ENCODE assay signal across 23 cellular contexts in the genomic region with DNA sequence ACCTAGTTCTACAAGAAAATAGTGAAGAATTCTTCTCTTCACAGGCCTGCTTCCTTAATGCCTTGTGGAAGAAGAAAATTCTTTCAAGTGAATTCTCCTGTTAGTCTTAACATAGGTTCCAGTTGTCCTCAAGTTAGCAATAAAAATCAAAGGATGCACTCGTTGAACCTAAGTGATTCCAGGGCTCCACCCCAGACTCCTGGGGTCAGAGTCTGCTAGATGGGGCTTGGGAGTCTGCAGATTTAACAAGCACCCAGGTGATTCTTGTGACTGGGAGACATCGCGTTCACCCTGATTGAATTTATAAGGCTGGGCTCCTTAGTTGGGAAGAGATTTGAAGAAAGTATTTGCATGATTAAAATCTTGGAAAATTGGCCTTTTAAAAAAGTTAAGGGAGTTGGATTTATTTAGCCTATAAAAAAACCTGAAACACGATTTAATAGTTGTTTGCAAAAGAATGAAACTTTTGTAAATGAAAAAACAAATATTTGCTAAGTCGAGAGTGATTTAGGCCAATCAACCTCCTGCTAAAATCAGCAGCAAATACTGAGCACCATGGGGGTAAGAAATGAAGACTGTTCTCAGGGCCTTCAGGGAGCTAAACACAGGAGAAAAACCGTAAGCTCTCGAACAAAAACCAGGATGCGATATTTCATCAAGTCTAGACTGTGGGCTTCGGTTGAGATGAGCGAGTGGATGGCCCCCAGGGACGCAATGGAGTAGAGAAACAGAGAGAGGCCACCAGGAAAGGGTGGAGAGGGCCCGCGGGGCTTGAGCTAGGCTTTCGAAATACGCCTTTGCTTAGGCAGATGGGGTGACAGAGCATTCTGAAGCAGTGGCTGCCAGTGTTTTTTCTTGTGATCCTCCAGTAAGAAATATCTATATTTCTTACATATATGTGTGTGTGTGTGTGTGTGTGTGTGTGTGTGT.
DNase-seq lines count a peak whose midpoint lies in the region; ATAC-seq and TF ChIP-seq lines count a peak whose summit lies in the region.
"Had no signal": no experiment of that assay in that cellular context is flagged by ENCODE, and none has a peak within 500 bp of the region (broad histone marks: within the 10 kb centered on the region; RNA-seq: fewer than 3 reads in every experiment).

No MANE protein-coding gene starts in this region.

- WGBS in endodermal cell (ENCODE audit: insufficient coverage in 1 of 2, insufficient read length in 1 of 2), 2 experiments: 88 to 92% methylated on average over 13 to 15 of the region's 15 CpGs

- H3K4me2 ChIP-seq in GM23338 (no peak overlapping the region), osteoblast (ENCODE audit: insufficient read depth, low read length) (no peak overlapping the region)

- H3K27me3 Mint-ChIP-seq in GM23338 (ENCODE audit: insufficient read depth, low read depth, poor library complexity): peaks cover 2% of the 10 kb centered on the region
- no peaks in the 10 kb centered on the region for H3K27me3 Mint-ChIP-seq in endodermal cell (ENCODE audit: insufficient read depth)
- no peaks in the 10 kb centered on the region for H3K27me3 Mint-ChIP-seq in osteocyte (ENCODE audit: unreplicated experiment)
- H3K27me3 Mint-ChIP-seq: activated T-helper 17 cell treated with anti-CD3 and anti-CD28 coated beads, Interleukin-2, amount 50 U/mL, for 72 hours had no signal

- H3K9me3 ChIP-seq in endodermal cell (ENCODE audit: control insufficient read depth, low read length) (no peaks in the 10 kb centered on the region), osteoblast (ENCODE audit: low read depth, low read length) (no peaks in the 10 kb centered on the region), tibial artery (no peaks in the 10 kb centered on the region)
- H3K9me3 ChIP-seq: lower lobe of right lung, MG63, prostate gland, SJSA1, testis had no signal

- H3K36me3 ChIP-seq in GM23338 (ENCODE audit: insufficient read depth): peaks cover 3% of the 10 kb centered on the region; the same call in 1 of the 2 replicates
- peaks cover 11% of the 10 kb centered on the region for H3K36me3 ChIP-seq in endodermal cell (ENCODE audit: control insufficient read depth, insufficient read depth, low read length)
- H3K36me3 ChIP-seq in osteoblast (ENCODE audit: insufficient read depth, low read length): peaks cover 16% of the 10 kb centered on the region
- no peaks in the 10 kb centered on the region for H3K36me3 ChIP-seq in tibial artery
- H3K36me3 ChIP-seq: lower lobe of right lung, prostate gland, SJSA1 had no signal

- H3K4me3 Mint-ChIP-seq in GM23338 (no peak overlapping the region), endodermal cell (no peak overlapping the region), osteocyte (ENCODE audit: unreplicated experiment) (no peak overlapping the region)
- H3K4me3 Mint-ChIP-seq: activated naive CD8-positive, alpha-beta T cell treated with anti-CD3 and anti-CD28 coated beads, Interleukin-2, amount 50 U/mL, for 24 hours; activated T-helper 17 cell treated with anti-CD3 and anti-CD28 coated beads, Interleukin-2, amount 50 U/mL, for 72 hours; naive thymus-derived CD4-positive, alpha-beta T cell had no signal

- H3K79me2 ChIP-seq in GM23338 (replicated peaks; ENCODE audit: insufficient read depth) (peaks cover 98% of the 10 kb centered on the region), osteoblast (ENCODE audit: insufficient read depth, low read length) (peaks cover 94% of the 10 kb centered on the region)

- H2AFZ ChIP-seq in GM23338 (no peak overlapping the region), osteoblast (ENCODE audit: low read length) (no peak overlapping the region)

- H3K27ac Mint-ChIP-seq in GM23338 (peak overlapping the region; percentile 5; the same call in 1 of the 2 replicates), endodermal cell (peak overlapping the region; percentile 24), osteocyte (ENCODE audit: unreplicated experiment) (no peak overlapping the region)
- H3K27ac Mint-ChIP-seq: activated naive CD8-positive, alpha-beta T cell treated with anti-CD3 and anti-CD28 coated beads, Interleukin-2, amount 50 U/mL, for 24 hours; activated T-helper 17 cell treated with anti-CD3 and anti-CD28 coated beads, Interleukin-2, amount 50 U/mL, for 72 hours; naive thymus-derived CD4-positive, alpha-beta T cell had no signal

- H3K4me1 Mint-ChIP-seq in GM23338 (peaks cover 15% of the 10 kb centered on the region; the same call in 2 of the 3 replicates), endodermal cell (no peaks in the 10 kb centered on the region), osteocyte (ENCODE audit: unreplicated experiment) (peaks cover 33% of the 10 kb centered on the region)
- H3K4me1 Mint-ChIP-seq: activated naive CD8-positive, alpha-beta T cell treated with anti-CD3 and anti-CD28 coated beads, Interleukin-2, amount 50 U/mL, for 24 hours; activated T-helper 17 cell treated with anti-CD3 and anti-CD28 coated beads, Interleukin-2, amount 50 U/mL, for 72 hours; naive thymus-derived CD4-positive, alpha-beta T cell had no signal

- H3K9me3 Mint-ChIP-seq in GM23338 (no peaks in the 10 kb centered on the region), endodermal cell (no peaks in the 10 kb centered on the region), osteocyte (ENCODE audit: unreplicated experiment) (no peaks in the 10 kb centered on the region)
- H3K9me3 Mint-ChIP-seq: activated naive CD8-positive, alpha-beta T cell treated with anti-CD3 and anti-CD28 coated beads, Interleukin-2, amount 50 U/mL, for 24 hours; activated T-helper 17 cell treated with anti-CD3 and anti-CD28 coated beads, Interleukin-2, amount 50 U/mL, for 72 hours had no signal

- no peaks in the 10 kb centered on the region for H3K27me3 ChIP-seq in GM23338 (ENCODE audit: insufficient read depth)
- no peaks in the 10 kb centered on the region for H3K27me3 ChIP-seq in endodermal cell (ENCODE audit: control insufficient read depth, insufficient read depth, low read length, poor library complexity, severe bottlenecking)
- no peaks in the 10 kb centered on the region for H3K27me3 ChIP-seq in osteoblast (ENCODE audit: insufficient read depth, low read length)
- H3K27me3 ChIP-seq in tibial artery: no peaks in the 10 kb centered on the region
- H3K27me3 ChIP-seq: dorsolateral prefrontal cortex, MG63, SJSA1, testis had no signal

- H4K20me1 ChIP-seq in GM23338 (replicated peaks; ENCODE audit: insufficient read depth): peaks cover 15% of the 10 kb centered on the region; the same call in 1 of the 2 replicates
- peaks cover 19% of the 10 kb centered on the region for H4K20me1 ChIP-seq in osteoblast (ENCODE audit: insufficient read depth, low read length)

- 0 out of 2 replicates have a peak, but pooled peaks cover 3% of the 10 kb centered on the region for H3F3A ChIP-seq in GM23338 (replicated peaks; ENCODE audit: low read depth)

- peaks cover 26% of the 10 kb centered on the region for H3K4me1 ChIP-seq in GM23338 (ENCODE audit: insufficient read depth)
- no peaks in the 10 kb centered on the region for H3K4me1 ChIP-seq in endodermal cell (ENCODE audit: control insufficient read depth, insufficient read depth, low read length)
- H3K4me1 ChIP-seq in osteoblast (ENCODE audit: insufficient read depth, low read length): peaks cover 20% of the 10 kb centered on the region
- H3K4me1 ChIP-seq in tibial artery: peaks cover 0 to 25% (median 3%) of the 10 kb centered on the region in 4 donors
- H3K4me1 ChIP-seq: prostate gland, SJSA1, testis had no signal

- H3K9ac ChIP-seq in endodermal cell (ENCODE audit: extremely low read depth, low read length, poor library complexity, severe bottlenecking): no peak overlapping the region

- no peaks in the 10 kb centered on the region for H3K9me2 ChIP-seq in GM23338 (ENCODE audit: insufficient read depth)

- H3K36me3 Mint-ChIP-seq in GM23338 (ENCODE audit: low read depth): peaks cover 15% of the 10 kb centered on the region
- H3K36me3 Mint-ChIP-seq in endodermal cell (ENCODE audit: low read depth): peaks cover 16% of the 10 kb centered on the region
- peaks cover 9% of the 10 kb centered on the region for H3K36me3 Mint-ChIP-seq in osteocyte (ENCODE audit: unreplicated experiment)
- H3K36me3 Mint-ChIP-seq: naive thymus-derived CD4-positive, alpha-beta T cell had no signal

- peak; percentile 54 for ATAC-seq in GM23338
- ATAC-seq in HG03280 (IDR thresholded peaks at IDR 0.05; ENCODE audit: unreplicated experiment): no peak
- ATAC-seq in HG02763 (IDR thresholded peaks at IDR 0.05; ENCODE audit: unreplicated experiment): no peak
- ATAC-seq: activated naive CD8-positive, alpha-beta T cell treated with anti-CD3 and anti-CD28 coated beads, Interleukin-2, amount 50 U/mL, for 24 hours; activated T-helper 17 cell treated with anti-CD3 and anti-CD28 coated beads, Interleukin-2, amount 50 U/mL, for 72 hours; GM12878; lower lobe of right lung; naive thymus-derived CD4-positive, alpha-beta T cell had no signal

- H3K27ac ChIP-seq in GM23338 (ENCODE audit: low read depth) (peak overlapping the region; percentile 8; the same call in 1 of the 2 replicates), endodermal cell (ENCODE audit: low read depth, low read length) (no peak overlapping the region), osteoblast (ENCODE audit: low read depth, low read length) (peak overlapping the region; percentile 54), tibial artery (no peak overlapping the region)
- H3K27ac ChIP-seq: dorsolateral prefrontal cortex, lower lobe of right lung, prostate gland, SJSA1, testis had no signal

- H3K4me3 ChIP-seq in GM23338 (no peak overlapping the region), endodermal cell (ENCODE audit: low read length) (no peak overlapping the region), osteoblast (ENCODE audit: insufficient read depth, low read length) (no peak overlapping the region), tibial artery (no peak overlapping the region)
- H3K4me3 ChIP-seq: dorsolateral prefrontal cortex, GM12878, lower lobe of right lung, MG63, prostate gland, SJSA1, testis had no signal

- no peak for TF ChIP-seq CTCF in GM23338 (conservative IDR thresholded peaks at IDR 0.05; ENCODE audit: low read depth in 2 of 2)
- TF ChIP-seq CTCF in endodermal cell (conservative IDR thresholded peaks at IDR 0.05): no peak
- no peak for TF ChIP-seq CTCF in osteoblast (IDR thresholded peaks at IDR 0.05; ENCODE audit: extremely low read depth, low read depth, low read length)
- TF ChIP-seq CTCF in osteocyte (IDR thresholded peaks at IDR 0.05): no peak
- no peak for TF ChIP-seq CTCF in tibial artery (IDR thresholded peaks at IDR 0.05)

- DNase-seq in GM23338 (ENCODE audit: low spot score) (peak; percentile 44), NCI-H1436 treated with DMSO at 0.1 percent for 48 hours (lab: John Stamatoyannopoulos, UW) (peak; percentile 23), endodermal cell (no peak), osteoblast (ENCODE audit: insufficient read length, low spot score, missing footprints) (peak; percentile 90), osteocyte (ENCODE audit: extremely low spot score, unreplicated experiment) (no peak), tibial artery (no peak)
- DNase-seq: activated CD4-positive, alpha-beta T cell treated with anti-CD3 and anti-CD28 coated beads for 1 hour; activated naive CD8-positive, alpha-beta T cell treated with anti-CD3 and anti-CD28 coated beads, Interleukin-2, amount 50 U/mL, for 24 hours; dorsolateral prefrontal cortex; erythroblast; GDM1; lower lobe of right lung; MG63; naive thymus-derived CD4-positive, alpha-beta T cell; NCI-H187 treated with DMSO at 0.1 percent for 48 hours; NCI-H510A; testis had no signal

- intact Hi-C loops in tibial artery (cut with DNase I; ENCODE audit: low total_unique reads): no loop called here

Comparison
In these comparisons a context has a peak if more than half of its experiments do, and no peak if none do; other contexts are left out.
1. DNase-seq: peak in GM23338 (single experiment), NCI-H1436 treated with DMSO at 0.1 percent for 48 hours (single experiment) and osteoblast (single experiment); none in endodermal cell (single experiment), osteocyte (single experiment) and tibial artery (0 of 2).
2. H3K27ac ChIP-seq: peak in GM23338 (single experiment) and osteoblast (single experiment); none in endodermal cell (single experiment) and tibial artery (0 of 2).